8 cellular contexts compared by ENCODE assay signal in the genomic region with DNA sequence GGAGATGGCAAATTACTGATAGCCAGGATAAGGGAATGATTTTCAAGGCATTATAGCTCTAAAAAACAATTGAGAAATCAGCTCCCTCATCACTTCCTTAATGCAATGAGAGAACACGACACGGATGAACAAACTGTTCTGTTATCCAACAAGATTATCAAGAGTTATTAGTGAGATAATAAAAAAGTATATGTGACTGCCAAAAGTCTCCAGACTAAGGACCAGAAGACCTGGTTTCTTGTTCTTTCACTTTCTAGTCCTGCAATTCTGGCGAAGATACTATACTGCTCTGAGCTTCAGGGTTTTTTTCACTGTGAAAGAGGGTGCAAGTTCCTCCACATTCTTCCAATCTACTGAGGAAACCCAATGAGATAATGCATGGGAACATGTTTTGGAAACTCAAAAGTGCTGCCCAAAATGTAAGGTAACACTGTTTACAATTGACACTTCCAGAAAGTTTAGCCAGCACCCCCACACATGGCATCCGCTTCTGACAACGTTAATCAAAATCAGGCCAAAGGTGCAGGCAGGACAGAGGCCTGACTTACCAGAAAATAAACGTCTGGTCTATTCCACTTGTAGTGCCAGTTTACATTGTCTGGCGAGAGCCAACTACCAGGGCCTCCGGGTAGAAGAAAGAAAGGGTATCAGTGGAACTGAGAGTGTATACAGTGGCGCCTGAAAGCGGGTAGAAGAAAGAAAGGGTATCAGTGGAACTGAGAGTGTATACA. TPM values are rescaled to one million over a fixed set of nuclear protein-coding genes. Genes with fewer than 3 reads are reported as not detected.
DNase-seq lines count a peak whose midpoint lies in the region; ATAC-seq, FAIRE-seq and TF ChIP-seq lines count a peak whose summit lies in the region.

No MANE protein-coding gene starts in this region.

- H3K27me3 ChIP-seq in esophagus squamous epithelium, result no peaks in the 10 kb centered on the region

- intact Hi-C loops in esophagus squamous epithelium (cut with DNase I), result no loop called here

- 15 to 29% methylated on average over 7 to 8 of the region's 10 CpGs for WGBS in esophagus squamous epithelium, 2 donors

- H3K4me3 ChIP-seq in SK-N-MC, result peak overlapping the region; percentile 94
- peak overlapping the region; percentile 37 to 71 (median 59) for H3K4me3 ChIP-seq in esophagus squamous epithelium

- TF ChIP-seq POLR2A in GM12892 (IDR thresholded peaks at IDR 0.05; ENCODE audit: low read depth, low read length) (no peak), esophagus squamous epithelium (IDR thresholded peaks at IDR 0.05) (no peak)

- peak; percentile 70 for FAIRE-seq in GM12892 (lab: Jason Lieb, UNC)

- no peak for ATAC-seq in GM18502 (IDR thresholded peaks at IDR 0.05; ENCODE audit: poor library complexity, unreplicated experiment)

- DNase-seq in GM12892 (ENCODE audit: insufficient read length) (no peak), SK-N-MC (ENCODE audit: low read depth, low spot score) (no peak), esophagus squamous epithelium (lab: John Stamatoyannopoulos, UW) (no peak), retina (peak; percentile 64), NCI-H146 treated with DMSO at 0.1 percent for 48 hours (lab: John Stamatoyannopoulos, UW; ENCODE audit: unreplicated experiment) (no peak), GM19240 (ENCODE audit: insufficient read length, low spot score) (no peak), GOT3 (lab: John Stamatoyannopoulos, UW) (no peak)

- no peaks in the 10 kb centered on the region for H3K36me3 ChIP-seq in SK-N-MC (ENCODE audit: insufficient read depth, low read length)
- peaks cover 0 to 19% (median 0%) of the 10 kb centered on the region in 3 donors for H3K36me3 ChIP-seq in esophagus squamous epithelium

- no peak for TF ChIP-seq CTCF in esophagus squamous epithelium (IDR thresholded peaks at IDR 0.05)

- H3K4me1 ChIP-seq in esophagus squamous epithelium, result peaks cover 11 to 51% (median 26%) of the 10 kb centered on the region in 3 donors

- H3K27ac ChIP-seq in SK-N-MC (peak overlapping the region; percentile 92), esophagus squamous epithelium (peak overlapping the region; percentile 86 to 91 (median 86))

- H3K9me3 ChIP-seq in SK-N-MC (ENCODE audit: low read depth, low read length), result no peaks in the 10 kb centered on the region
- no peaks in the 10 kb centered on the region for H3K9me3 ChIP-seq in esophagus squamous epithelium

- H3K9ac ChIP-seq in SK-N-MC (ENCODE audit: insufficient read length), result no peak overlapping the region

RNA-seq across cellular contexts. Expression of gene KANK1, which starts 35.6 kb away (rescaled TPM):
- polyA plus RNA-seq in GM12892 (2012; ENCODE audit: missing spikeins), result 0.23 TPM
- total RNA-seq in esophagus squamous epithelium, result 100 to 1,000 TPM in 2 of 4 donors, 10 to 100 TPM in 2; 61.9 to 132 (median 93.6) TPM
